ENCODE assay signal across 14 cellular contexts in the genomic region with DNA sequence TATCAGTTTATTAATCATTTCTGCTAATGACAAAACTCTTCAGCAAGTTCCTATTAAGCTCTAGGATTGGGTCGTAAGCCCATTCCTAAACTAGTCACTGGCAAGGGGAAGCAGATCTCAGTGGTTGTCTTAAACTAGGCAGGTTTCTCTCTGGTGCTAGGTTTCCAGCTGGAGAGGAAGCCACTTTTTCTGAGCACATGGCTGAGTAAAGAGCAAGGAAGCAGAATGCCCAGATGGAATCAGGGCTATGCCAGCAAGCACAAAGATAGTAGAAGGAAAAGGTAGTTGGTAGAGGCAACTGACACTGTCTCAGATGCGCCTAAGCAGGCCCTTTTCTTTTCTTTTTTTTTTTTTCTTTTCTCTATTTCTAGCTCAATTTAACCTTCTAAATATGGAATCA.
"Had no signal": no experiment of that assay in that cellular context is flagged by ENCODE, and none has a peak within 500 bp of the region (broad histone marks: within the 10 kb centered on the region; RNA-seq: fewer than 3 reads in every experiment).

No MANE protein-coding gene starts in this region.

- DNase-seq: activated CD4-positive, alpha-beta T cell treated with anti-CD3 and anti-CD28 coated beads, Interleukin-2, amount 50 U/mL, for 4 hours; activated gamma-delta T cell; activated T-cell treated with anti-CD3 and anti-CD28 coated beads, Interleukin-2, amount 50 U/mL, for 72 hours; foreskin keratinocyte; left colon; lower lobe of right lung; naive thymus-derived CD8-positive, alpha-beta T cell; right lobe of liver; small intestine; stimulated activated CD4-positive, alpha-beta T cell treated with anti-CD3 and anti-CD28 coated beads, Interleukin-15, amount 100 ng/mL, for 24 hours; stimulated activated CD4-positive, alpha-beta T cell treated with anti-CD3 and anti-CD28 coated beads, Interleukin-2, amount 100 ng/mL, for 48 hours; stomach had no signal

- H3K9me3 Mint-ChIP-seq: activated naive CD4-positive, alpha-beta T cell treated with anti-CD3 and anti-CD28 coated beads, Interleukin-2, amount 50 U/mL, for 24 hours; activated T-cell treated with anti-CD3 and anti-CD28 coated beads, Interleukin-2, amount 50 U/mL, for 72 hours; type B pancreatic cell had no signal

- ATAC-seq: activated T-cell treated with anti-CD3 and anti-CD28 coated beads, Interleukin-2, amount 50 U/mL, for 72 hours; foreskin keratinocyte; left colon; lower lobe of right lung; naive thymus-derived CD8-positive, alpha-beta T cell had no signal

- H3K4me3 Mint-ChIP-seq: activated naive CD4-positive, alpha-beta T cell treated with anti-CD3 and anti-CD28 coated beads, Interleukin-2, amount 50 U/mL, for 24 hours; activated T-cell treated with anti-CD3 and anti-CD28 coated beads, Interleukin-2, amount 50 U/mL, for 72 hours; naive thymus-derived CD8-positive, alpha-beta T cell; type B pancreatic cell had no signal

- H3K27ac Mint-ChIP-seq: activated naive CD4-positive, alpha-beta T cell treated with anti-CD3 and anti-CD28 coated beads, Interleukin-2, amount 50 U/mL, for 24 hours; activated T-cell treated with anti-CD3 and anti-CD28 coated beads, Interleukin-2, amount 50 U/mL, for 72 hours; type B pancreatic cell had no signal

- H3K27me3 Mint-ChIP-seq: activated naive CD4-positive, alpha-beta T cell treated with anti-CD3 and anti-CD28 coated beads, Interleukin-2, amount 50 U/mL, for 24 hours; naive thymus-derived CD8-positive, alpha-beta T cell; type B pancreatic cell had no signal
